Comparison of ENCODE assay signal across 16 cellular contexts in genomic region chr5:54362992-54363630, GRCh38.
"Had no signal": no experiment of that assay in that cellular context is flagged by ENCODE, and none has a peak within 500 bp of the region (broad histone marks: within the 10 kb centered on the region; RNA-seq: fewer than 3 reads in every experiment).

No MANE protein-coding gene starts in this region.

- DNase-seq: activated CD4-positive, alpha-beta T cell treated with anti-CD3 and anti-CD28 coated beads for 1 hour; activated CD4-positive, alpha-beta T cell treated with anti-CD3 and anti-CD28 coated beads, Interleukin-2, amount 50 U/mL, for 48 hours; activated CD8-positive, alpha-beta memory T cell treated with anti-CD3 and anti-CD28 coated beads, Interleukin-2, amount 10 ng/mL, durations not matched to agents 7 days and 5 days; activated effector memory CD4-positive, alpha-beta T cell treated with Interleukin-2 at 50 U/mL for 16 hours; activated T-cell treated with anti-CD3 and anti-CD28 coated beads, Interleukin-2, amount 50 U/mL, for 24 hours; body of pancreas; effector memory CD8-positive, alpha-beta T cell; left lung; ovary; sigmoid colon; stimulated activated CD4-positive, alpha-beta T cell treated with anti-CD3 and anti-CD28 coated beads, Interleukin-12 subunit alpha, Interleukin-12 subunit beta, amount 100 ng/mL, for 4 hours; stimulated activated CD4-positive, alpha-beta T cell treated with anti-CD3 and anti-CD28 coated beads, Interleukin-4, amount 100 ng/mL, for 1 hour; stimulated activated CD8-positive, alpha-beta memory T cell treated with anti-CD3 and anti-CD28 coated beads, Interleukin-4, amount 100 ng/mL, for 48 hours; stimulated activated naive CD8-positive, alpha-beta T cell treated with anti-CD3 and anti-CD28 coated beads, Interleukin-15, Interleukin-2, amounts not matched to agents 100 U/mL and 50 U/mL, for 24 hours had no signal

- H3K27ac ChIP-seq: body of pancreas, epithelial cell of prostate, left lung, ovary, sigmoid colon, suprapubic skin had no signal

- H3K9me3 ChIP-seq: body of pancreas, left lung, ovary, sigmoid colon, suprapubic skin had no signal

- H3K36me3 ChIP-seq: left lung, ovary, sigmoid colon, suprapubic skin had no signal

- H3K4me1 ChIP-seq: sigmoid colon had no signal

- H3K27me3 ChIP-seq: body of pancreas, left lung, ovary, sigmoid colon, suprapubic skin had no signal

- H3K4me3 ChIP-seq: body of pancreas, left lung, ovary, sigmoid colon, suprapubic skin had no signal
